Comparison of ENCODE assay signal across 27 cellular contexts in the genomic region with DNA sequence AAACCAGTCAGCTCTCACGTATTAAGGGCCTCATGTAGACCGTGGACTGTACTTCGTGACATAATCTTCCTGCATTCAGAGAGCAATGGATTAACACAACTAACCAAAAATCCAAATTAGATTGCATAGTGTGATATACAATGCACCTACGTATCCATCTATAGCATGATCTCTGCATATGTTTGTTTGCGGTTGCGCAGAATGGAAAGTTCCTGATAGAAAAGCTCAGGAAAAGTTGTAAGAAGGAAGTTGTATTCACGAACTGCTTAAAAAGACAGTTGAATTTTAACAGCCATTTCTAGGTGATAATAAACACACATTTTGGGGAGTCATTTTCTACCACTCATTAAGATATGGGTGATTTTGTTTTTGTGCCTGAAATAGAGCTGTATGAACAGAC.
DNase-seq lines count a peak whose midpoint lies in the region; ATAC-seq, FAIRE-seq and TF ChIP-seq lines count a peak whose summit lies in the region.
"Had no signal": no experiment of that assay in that cellular context is flagged by ENCODE, and none has a peak within 500 bp of the region (broad histone marks: within the 10 kb centered on the region; RNA-seq: fewer than 3 reads in every experiment).

No MANE protein-coding gene starts in this region.

- H3K79me2 ChIP-seq in H1 (ENCODE audit: control insufficient read depth in 1 of 2, insufficient read depth in 2 of 2, low read length in 2 of 2), result no peaks in the 10 kb centered on the region

- H3K9ac ChIP-seq in H1 (replicated peaks in 1 of 4; ENCODE audit: extremely low read depth in 1 of 4, low read depth in 3 of 4, low read length in 3 of 4), result no peak overlapping the region
- H3K9ac ChIP-seq: BLaER1 treated with 17β-estradiol and CSF1 and Interleukin-3, amounts not matched to agents 10 nM and 100 nM; GM23248 had no signal

- H3K27ac ChIP-seq in breast epithelium (no peak overlapping the region), H1 (ENCODE audit: low read depth, low read length) (no peak overlapping the region)
- H3K27ac ChIP-seq: BLaER1 treated with 17β-estradiol and CSF1 and Interleukin-3, amounts not matched to agents 10 nM and 100 nM; GM23248 had no signal

- no peak overlapping the region for H3K4me2 ChIP-seq in H1 (ENCODE audit: insufficient read depth in 1 of 2, low read depth in 2 of 2, low read length in 2 of 2)
- H3K4me2 ChIP-seq: BLaER1 treated with 17β-estradiol and CSF1 and Interleukin-3, amounts not matched to agents 10 nM and 100 nM had no signal

- H3K9me3 Mint-ChIP-seq in MCF 10A (ENCODE audit: unreplicated experiment), result no peaks in the 10 kb centered on the region

- no peak overlapping the region for H2BK20ac ChIP-seq in H1 (ENCODE audit: low read length)

- no peak overlapping the region for H4K91ac ChIP-seq in H1 (replicated peaks; ENCODE audit: insufficient read length, low read length)

- H4K20me1 ChIP-seq in H1 (replicated peaks in 1 of 2; ENCODE audit: control insufficient read depth in 1 of 2, insufficient read depth in 2 of 2, low read length in 2 of 2), result no peaks in the 10 kb centered on the region
- H4K20me1 ChIP-seq: BLaER1 treated with 17β-estradiol and CSF1 and Interleukin-3, amounts not matched to agents 10 nM and 100 nM had no signal

- H3K4me3 ChIP-seq in breast epithelium (no peak overlapping the region), H1 (ENCODE audit: extremely low read depth in 1 of 4, insufficient read depth in 2 of 4, low read depth in 3 of 4, low read length in 4 of 4) (no peak overlapping the region)
- H3K4me3 ChIP-seq: BLaER1 treated with 17β-estradiol and CSF1 and Interleukin-3, amounts not matched to agents 10 nM and 100 nM; GM23248 had no signal

- no peaks in the 10 kb centered on the region for H3K36me3 ChIP-seq in breast epithelium
- H3K36me3 ChIP-seq in H1 (ENCODE audit: control insufficient read depth in 2 of 4, insufficient read depth in 4 of 4, low read length in 3 of 4), result no peaks in the 10 kb centered on the region
- H3K36me3 ChIP-seq: BLaER1 treated with 17β-estradiol and CSF1 and Interleukin-3, amounts not matched to agents 10 nM and 100 nM had no signal

- H2AK5ac ChIP-seq in H1 (ENCODE audit: low read depth, low read length), result no peak overlapping the region

- no peaks in the 10 kb centered on the region for H3K27me3 Mint-ChIP-seq in MCF 10A (ENCODE audit: insufficient read depth, unreplicated experiment)
- H3K27me3 Mint-ChIP-seq: CD4-positive, alpha-beta T cell had no signal

- ATAC-seq in GM19328 (IDR thresholded peaks at IDR 0.05; ENCODE audit: unreplicated experiment), result no peak

- H3K56ac ChIP-seq in H1 (replicated peaks; ENCODE audit: insufficient read length, low read depth, low read length), result no peak overlapping the region

- H3K27me3 ChIP-seq in breast epithelium (no peaks in the 10 kb centered on the region), H1 (replicated peaks in 1 of 4; ENCODE audit: control insufficient read depth in 3 of 4, extremely low read depth in 1 of 4, insufficient read depth in 3 of 4, low read length in 3 of 4) (no peaks in the 10 kb centered on the region)
- H3K27me3 ChIP-seq: BLaER1 treated with 17β-estradiol and CSF1 and Interleukin-3, amounts not matched to agents 10 nM and 100 nM had no signal

- CTCF ChIA-PET in MCF 10A (lab: Yijun Ruan, JAX) (no interaction called here), H1 (lab: Charles Lee; ENCODE audit: partially characterized antibody) (interaction anchor here (2.5 kb wide), 1 partner anchor 155 kb away, joined by 7 read pairs; no protein-coding TSS in a partner anchor)

- intact Hi-C loops in MCF 10A (cut with micrococcal nuclease) (no loop called here), breast epithelium (cut with DNase I; ENCODE audit: low total_unique reads) (no loop called here)

- no peak overlapping the region for H3K4ac ChIP-seq in H1 (replicated peaks; ENCODE audit: insufficient read length, low read depth, low read length)

- H3K36me3 Mint-ChIP-seq in MCF 10A (ENCODE audit: insufficient read depth, unreplicated experiment), result no peaks in the 10 kb centered on the region

- H3K23ac ChIP-seq in H1 (ENCODE audit: insufficient read length), result no peak overlapping the region

- H2BK15ac ChIP-seq in H1 (ENCODE audit: low read length), result no peak overlapping the region

- POLR2A ChIA-PET in MCF 10A (lab: Yijun Ruan, JAX), result no interaction called here
- POLR2A ChIA-PET in H1 (lab: Charles Lee; ENCODE audit: partially characterized antibody), result interaction anchor here (0.9 to 1.0 kb wide), 2 partner anchors 29 to 692 kb away, joined by 3 read pairs; no protein-coding TSS in a partner anchor

- DNase-seq in MCF 10A (ENCODE audit: unreplicated experiment), result peak; percentile 2
- DNase-seq in breast epithelium (ENCODE audit: low spot score in 2 of 2), result no peak
- DNase-seq in OCI-M1 (lab: John Stamatoyannopoulos, UW), result peak; percentile 47
- no peak for DNase-seq in H1 (ENCODE audit: low read depth in 1 of 2, low spot score in 2 of 2)
- DNase-seq in NK-92 treated with Interleukin-12 subunit alpha and Interleukin-12 subunit beta, amount 100 ng/mL, for 24 hours (lab: John Stamatoyannopoulos, UW), result no peak
- DNase-seq in AG20443 (ENCODE audit: low spot score), result no peak
- no peak for DNase-seq in frontal cortex (ENCODE audit: low spot score in 2 of 2)
- DNase-seq: AML-193; CD4-positive, alpha-beta T cell; DMS79 treated with DMSO at 0.1 percent for 48 hours; GM23248; HCEC 1CT; IMR-90; KG1; MM.1S; NCI-H1048; NCI-H1417 treated with DMSO at 0.1 percent for 48 hours; NCI-H1694 treated with DMSO at 0.1 percent for 48 hours; NCI-H2081; NCI-H226; NCI-H510A treated with DMSO at 0.1 percent for 48 hours; RPMI8226; SHP77; T-helper 1 cell had no signal

- no peaks in the 10 kb centered on the region for H3K79me1 ChIP-seq in H1 (ENCODE audit: low read depth, low read length)

- H2BK12ac ChIP-seq in H1 (ENCODE audit: low read depth, low read length), result no peak overlapping the region

- no peak overlapping the region for H3K27ac Mint-ChIP-seq in MCF 10A (ENCODE audit: low read depth, unreplicated experiment)
- H3K27ac Mint-ChIP-seq: CD4-positive, alpha-beta T cell had no signal

- no peak for TF ChIP-seq EP300 in H1 (IDR thresholded peaks at IDR 0.05; ENCODE audit: borderline replicate concordance in 1 of 2, low read depth in 2 of 2, low read length in 2 of 2)

- no peak overlapping the region for H3K14ac ChIP-seq in H1 (ENCODE audit: insufficient read length)

- TF ChIP-seq POLR2A in breast epithelium (IDR thresholded peaks at IDR 0.05) (no peak), H1 (IDR thresholded peaks at IDR 0.05; ENCODE audit: control extremely low read depth in 1 of 2, low read depth in 2 of 2, low read length in 2 of 2) (peak; percentile 30 to 85)

- WGBS in H1 (ENCODE audit: extremely low coverage in 1 of 2, insufficient coverage in 1 of 2, insufficient read length in 1 of 2, insufficient replicate concordance in 2 of 2, low coverage in 1 of 2, low lambda C conversion rate in 2 of 2, missing lambda C conversion rate in 1 of 2), 2 experiments, result 85% methylated on average over 7 of the region's 7 CpGs; no CpG with 5 or more reads in 1 of the 2 experiments

- FAIRE-seq in H1 (lab: Jason Lieb, UNC) (no peak), frontal cortex (lab: Jason Lieb, UNC) (no peak)
- FAIRE-seq: GM18507 had no signal

- no peak overlapping the region for H2BK120ac ChIP-seq in H1 (replicated peaks; ENCODE audit: low read depth, low read length)

- H3K4me1 Mint-ChIP-seq in MCF 10A (ENCODE audit: insufficient read depth, unreplicated experiment), result no peaks in the 10 kb centered on the region

- BruUV-seq in MCF 10A (replicated peaks; lab: Mats Ljungman, UMichigan), result no TSS peak

- H2BK5ac ChIP-seq in H1 (ENCODE audit: low read depth, low read length), result no peak overlapping the region

- H3K4me1 ChIP-seq in breast epithelium (no peaks in the 10 kb centered on the region), H1 (replicated peaks in 1 of 4; ENCODE audit: control insufficient read depth in 3 of 4, insufficient read depth in 4 of 4, low read length in 3 of 4) (no peaks in the 10 kb centered on the region)

- no peak overlapping the region for H2AFZ ChIP-seq in H1 (ENCODE audit: low read length)
- H2AFZ ChIP-seq: GM23248 had no signal

- no peak overlapping the region for H3K18ac ChIP-seq in H1 (ENCODE audit: extremely low read depth, low read length)

- no peak for TF ChIP-seq CTCF in MCF 10A (IDR thresholded peaks at IDR 0.05; ENCODE audit: unreplicated experiment)
- TF ChIP-seq CTCF in breast epithelium (IDR thresholded peaks at IDR 0.05), result no peak
- TF ChIP-seq CTCF in H1 (IDR thresholded peaks at IDR 0.05; ENCODE audit: control extremely low read depth in 1 of 3, insufficient read depth in 1 of 3, low read depth in 1 of 3, low read length in 3 of 3), result no peak

- no peak overlapping the region for H4K5ac ChIP-seq in H1 (ENCODE audit: insufficient read length, low read depth, low read length)

- TF ChIP-seq RAD21 in H1 (IDR thresholded peaks at IDR 0.05 in 1 of 2, conservative IDR thresholded peaks at IDR 0.05 in 1 of 2; ENCODE audit: low read depth in 2 of 2, low read length in 2 of 2), result no peak

- no peaks in the 10 kb centered on the region for H3K23me2 ChIP-seq in H1 (ENCODE audit: low read depth, low read length)

- no peak overlapping the region for H4K8ac ChIP-seq in H1 (ENCODE audit: extremely low read depth, insufficient read depth, low read length)

- no peak overlapping the region for H3K4me3 Mint-ChIP-seq in MCF 10A (ENCODE audit: unreplicated experiment)
- H3K4me3 Mint-ChIP-seq: CD4-positive, alpha-beta T cell had no signal

- no peaks in the 10 kb centered on the region for H3K9me3 ChIP-seq in breast epithelium
- no peaks in the 10 kb centered on the region for H3K9me3 ChIP-seq in H1 (ENCODE audit: insufficient read depth in 2 of 2, low read depth in 1 of 2, low read length in 1 of 2)
- H3K9me3 ChIP-seq: BLaER1 treated with 17β-estradiol and CSF1 and Interleukin-3, amounts not matched to agents 10 nM and 100 nM had no signal

TF ChIP-seq in H1, 55 proteins besides CTCF, POLR2A, EP300 and RAD21:
- no peak for TF ChIP-seq CBX5 (IDR thresholded peaks at IDR 0.05; ENCODE audit: low read depth, low read length)
- TF ChIP-seq TAF7 (optimal IDR thresholded peaks at IDR 0.05; ENCODE audit: borderline replicate concordance, low read depth, low read length), result peak; percentile 99
- 0 out of 2 replicates have a peak, but pooled peaks have one; percentile 7 for TF ChIP-seq SP1 (IDR thresholded peaks at IDR 0.05; ENCODE audit: low read depth, low read length)
- peak; percentile 69 for TF ChIP-seq POLR2AphosphoS5 (IDR thresholded peaks at IDR 0.05; ENCODE audit: low read depth, low read length)
- TF ChIP-seq TBP (IDR thresholded peaks at IDR 0.05; ENCODE audit: low read depth, low read length), result peak; percentile 79

Comparison
In these comparisons a context has a peak if more than half of its experiments do, and no peak if none do; other contexts are left out.
1. DNase-seq: peak in MCF 10A (single experiment) and OCI-M1 (single experiment); none in breast epithelium (0 of 2), H1 (0 of 2), NK-92 treated with Interleukin-12 subunit alpha and Interleukin-12 subunit beta, amount 100 ng/mL, for 24 hours (single experiment), AG20443 (single experiment) and frontal cortex (0 of 2).